Comparison of ENCODE assay signal across 23 cellular contexts in genomic region chr10:107492389-107492788, GRCh38.
"Had no signal": no experiment of that assay in that cellular context is flagged by ENCODE, and none has a peak within 500 bp of the region (broad histone marks: within the 10 kb centered on the region; RNA-seq: fewer than 3 reads in every experiment).

No MANE protein-coding gene starts in this region.

- ATAC-seq: heart right ventricle; left lung; natural killer cell treated with Interleukin-12 subunit alpha and Interleukin-12 subunit beta and Interleukin-15 and Interleukin-18, amount 100 ng/mL, for 72 hours had no signal

- H2AFZ ChIP-seq: neural progenitor cell had no signal

- H3K9me3 ChIP-seq: colonic mucosa, heart right ventricle, left lung, ovary, right atrium auricular region, sigmoid colon, stomach, thoracic aorta, transverse colon had no signal

- H3K36me3 ChIP-seq: colonic mucosa, heart right ventricle, left lung, neural progenitor cell, ovary, right atrium auricular region, sigmoid colon, stomach, thoracic aorta, transverse colon had no signal

- FAIRE-seq: frontal cortex, keratinocyte had no signal

- H3K9ac ChIP-seq: neural progenitor cell had no signal

- H3K4me1 ChIP-seq: colonic mucosa, heart right ventricle, left lung, neural progenitor cell, right atrium auricular region, sigmoid colon, stomach, transverse colon had no signal

- H3K27me3 ChIP-seq: colonic mucosa, heart right ventricle, left lung, neural progenitor cell, ovary, right atrium auricular region, sigmoid colon, stomach, transverse colon had no signal

- H3K4me3 ChIP-seq: colonic mucosa, heart right ventricle, left lung, lung, neural progenitor cell, ovary, right atrium auricular region, sigmoid colon, skin epidermis, stomach, thoracic aorta, transverse colon had no signal

- H3K4me2 ChIP-seq: neural progenitor cell had no signal

- DNase-seq: colonic mucosa; dermis blood vessel endothelial cell; heart right ventricle; left lung; mesenchymal stem cell; midbrain; nucleus accumbens; ovary; sigmoid colon; stimulated activated CD4-positive, alpha-beta T cell treated with anti-CD3 and anti-CD28 coated beads, Interleukin-2, amount 100 ng/mL, for 24 hours; stimulated activated CD4-positive, alpha-beta T cell treated with anti-CD3 and anti-CD28 coated beads, Interleukin-4, amount 100 ng/mL, for 4 hours; stimulated activated naive CD4-positive, alpha-beta T cell; stomach; substantia nigra; transverse colon had no signal

- H3K27ac ChIP-seq: colonic mucosa, heart right ventricle, left lung, neural progenitor cell, ovary, right atrium auricular region, sigmoid colon, skin epidermis, stomach, thoracic aorta, transverse colon had no signal
